Comparison of ENCODE assay signal across 8 cellular contexts in the genomic region with DNA sequence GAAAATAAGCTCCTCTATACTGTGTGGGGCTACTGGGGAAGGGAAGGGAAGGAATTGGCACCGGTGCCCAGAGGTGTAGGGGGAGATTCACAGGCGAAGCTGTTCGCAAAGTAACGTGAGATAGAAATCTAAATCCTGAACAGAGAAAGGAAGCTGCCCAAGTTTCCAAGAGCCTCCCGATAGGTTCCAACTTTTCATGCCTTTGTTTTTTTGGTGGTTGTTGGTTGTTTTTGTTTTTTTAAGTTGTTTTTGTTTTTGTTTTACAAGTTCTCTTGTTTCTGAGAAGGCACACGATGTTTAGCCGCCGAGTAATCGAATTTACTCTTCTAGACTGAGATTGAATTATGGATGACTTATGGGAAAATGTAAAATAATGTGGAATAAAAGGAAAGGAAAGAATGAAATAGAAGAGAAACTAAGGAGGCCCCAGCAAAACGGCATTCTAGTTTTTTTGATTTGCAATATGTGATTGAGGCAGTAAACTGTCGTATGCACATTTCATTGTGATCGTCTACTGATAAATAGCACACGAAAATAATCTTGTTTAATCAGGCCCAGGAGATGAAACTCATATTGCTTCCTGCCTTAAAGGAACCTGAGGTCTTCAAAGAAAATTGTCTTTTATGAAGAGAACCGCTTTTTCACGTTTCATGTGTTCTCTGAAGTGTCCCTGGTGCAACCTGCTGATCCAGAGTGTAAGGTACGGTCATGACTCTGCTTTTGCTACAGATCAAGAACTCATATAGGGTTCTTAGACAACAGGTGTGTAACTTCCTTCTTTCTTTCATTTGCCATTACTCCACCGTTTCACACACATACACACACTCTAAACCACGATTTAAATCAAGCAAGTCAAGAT. TPM values are rescaled to one million over a fixed set of nuclear protein-coding genes. Genes with fewer than 3 reads are reported as not detected.
DNase-seq lines count a peak whose midpoint lies in the region; ATAC-seq and TF ChIP-seq lines count a peak whose summit lies in the region.

No MANE protein-coding gene starts in this region.

- H3K4me3 ChIP-seq in left ventricle myocardium inferior (peak overlapping the region; percentile 74), right atrium auricular region (peak overlapping the region; percentile 54 to 73), gastrocnemius medialis (peak overlapping the region; percentile 53 to 72 (median 62))

- H3K27me3 Mint-ChIP-seq in activated B cell treated with CpG ODN at 0.5 μM for 24 hours: peaks cover 52% of the 10 kb centered on the region

- peaks cover 13% of the 10 kb centered on the region for H3K27me3 ChIP-seq in left ventricle myocardium inferior (ENCODE audit: low read depth)
- no peaks in the 10 kb centered on the region for H3K27me3 ChIP-seq in right atrium auricular region
- no peaks in the 10 kb centered on the region for H3K27me3 ChIP-seq in gastrocnemius medialis

- ATAC-seq in Right ventricle myocardium inferior: no peak
- ATAC-seq in activated B cell treated with CpG ODN at 0.5 μM for 24 hours (ENCODE audit: low read depth): no peak
- ATAC-seq in gastrocnemius medialis: peak in 1 of 2 donors; percentile 21
- no peak for ATAC-seq in GM21737 (IDR thresholded peaks at IDR 0.05; ENCODE audit: unreplicated experiment)
- ATAC-seq in HG03159 (IDR thresholded peaks at IDR 0.05; ENCODE audit: unreplicated experiment): no peak

- no peak overlapping the region for H3K27ac Mint-ChIP-seq in activated B cell treated with CpG ODN at 0.5 μM for 24 hours

- H3K36me3 ChIP-seq in left ventricle myocardium inferior (no peaks in the 10 kb centered on the region), right atrium auricular region (no peaks in the 10 kb centered on the region), gastrocnemius medialis (no peaks in the 10 kb centered on the region)

- intact Hi-C loops in left ventricle myocardium inferior (cut with micrococcal nuclease) (loop anchor here (10.0 kb wide), 1 partner anchor 58 kb away; no protein-coding TSS in a partner anchor), Right ventricle myocardium inferior (cut with DNase I) (no loop called here), activated B cell treated with CpG ODN at 0.5 μM for 24 hours (cut with micrococcal nuclease) (loop anchor here (5.0 to 10.0 kb wide), 3 partner anchors 202 to 856 kb away; a partner anchor contains a TSS), gastrocnemius medialis (cut with DNase I; ENCODE audit: low total_unique reads) (loop anchor here (5.0 to 10.0 kb wide), 4 partner anchors 228 to 856 kb away; a partner anchor contains a TSS)

- peak overlapping the region; percentile 96 for H3K27ac ChIP-seq in left ventricle myocardium inferior (replicated peaks)
- H3K27ac ChIP-seq in right atrium auricular region: peak overlapping the region; percentile 85
- H3K27ac ChIP-seq in gastrocnemius medialis: peak overlapping the region; percentile 68 to 89 (median 82)

- H3K4me1 Mint-ChIP-seq in activated B cell treated with CpG ODN at 0.5 μM for 24 hours: peaks cover 25% of the 10 kb centered on the region

- in situ Hi-C loops in gastrocnemius medialis (cut with MboI; ENCODE audit: low sequenced_read_pairs in 4 of 4): loop anchor here (10.0 to 25.0 kb wide), 8 partner anchors 58 to 596 kb away; no protein-coding TSS in a partner anchor

- no peak for TF ChIP-seq POLR2A in gastrocnemius medialis (IDR thresholded peaks at IDR 0.05)

- POLR2A ChIA-PET in activated B cell treated with CpG ODN at 0.5 μM for 24 hours (lab: Charles Lee): no interaction called here

- CTCF ChIA-PET in activated B cell treated with CpG ODN at 0.5 μM for 24 hours (lab: Charles Lee): interaction anchor here (1.3 kb wide), 1 partner anchor 578 kb away, joined by 5 read pairs; no protein-coding TSS in a partner anchor

- no peaks in the 10 kb centered on the region for H3K36me3 Mint-ChIP-seq in activated B cell treated with CpG ODN at 0.5 μM for 24 hours (ENCODE audit: low read depth)

- peaks cover 53% of the 10 kb centered on the region for H3K4me1 ChIP-seq in left ventricle myocardium inferior
- peaks cover 0 to 15% of the 10 kb centered on the region in 2 donors for H3K4me1 ChIP-seq in right atrium auricular region
- peaks cover 20 to 23% of the 10 kb centered on the region in 2 donors for H3K4me1 ChIP-seq in gastrocnemius medialis

- TF ChIP-seq CTCF in left ventricle myocardium inferior (IDR thresholded peaks at IDR 0.05; ENCODE audit: borderline replicate concordance) (no peak), activated B cell treated with CpG ODN at 0.5 μM for 24 hours (IDR thresholded peaks at IDR 0.05) (no peak), right atrium auricular region (IDR thresholded peaks at IDR 0.05) (no peak), gastrocnemius medialis (IDR thresholded peaks at IDR 0.05 in 4 of 5, conservative IDR thresholded peaks at IDR 0.05 in 1 of 5) (no peak)

- no peaks in the 10 kb centered on the region for H3K9me3 Mint-ChIP-seq in activated B cell treated with CpG ODN at 0.5 μM for 24 hours

- no peak for DNase-seq in left ventricle myocardium inferior
- no peak for DNase-seq in Right ventricle myocardium inferior (ENCODE audit: missing footprints)
- no peak for DNase-seq in activated B cell treated with CpG ODN at 0.5 μM for 24 hours
- DNase-seq in right atrium auricular region (ENCODE audit: low spot score): no peak
- no peak for DNase-seq in gastrocnemius medialis
- no peak for DNase-seq in stimulated activated CD8-positive, alpha-beta memory T cell treated with anti-CD3 and anti-CD28 coated beads, Interleukin-4, amount 100 ng/mL, for 48 hours

- H3K4me3 Mint-ChIP-seq in activated B cell treated with CpG ODN at 0.5 μM for 24 hours: peak overlapping the region; percentile 85

- no peaks in the 10 kb centered on the region for H3K9me3 ChIP-seq in left ventricle myocardium inferior (replicated peaks)
- no peaks in the 10 kb centered on the region for H3K9me3 ChIP-seq in right atrium auricular region
- H3K9me3 ChIP-seq in gastrocnemius medialis: no peaks in the 10 kb centered on the region

RNA-seq across cellular contexts. Expression of a gene that starts 1.2 kb away (rescaled TPM):
- total RNA-seq in left ventricle myocardium inferior (15.2 TPM), Right ventricle myocardium inferior (15.9 TPM), activated B cell treated with CpG ODN at 0.5 μM for 24 hours (0.20 and 0.64 TPM in 2 replicates), right atrium auricular region (10 to 100 TPM; 13.4 to 17.8 TPM), gastrocnemius medialis (10 to 100 TPM; 11.3 to 25.9 (median 18.7) TPM)
